24 cellular contexts compared by ENCODE assay signal in genomic region chr6:168599118-168599494, GRCh38.
"Had no signal": no experiment of that assay in that cellular context is flagged by ENCODE, and none has a peak within 500 bp of the region (broad histone marks: within the 10 kb centered on the region; RNA-seq: fewer than 3 reads in every experiment).

No MANE protein-coding gene starts in this region.

- H3K4me1 ChIP-seq: body of pancreas, gastrocnemius medialis, left lung, lower lobe of right lung, prostate gland had no signal

- H3K36me3 ChIP-seq: gastrocnemius medialis, left lung, lower lobe of right lung, ovary, prostate gland had no signal

- H3K27ac Mint-ChIP-seq: activated naive CD8-positive, alpha-beta T cell; natural killer cell treated with Interleukin-12 subunit alpha and Interleukin-12 subunit beta and Interleukin-15 and Interleukin-18, amount 100 ng/mL, for 72 hours had no signal

- H3K27ac ChIP-seq: body of pancreas, coronary artery, dorsolateral prefrontal cortex, gastrocnemius medialis, left lung, lower lobe of right lung, ovary, prostate gland, VCaP had no signal

- DNase-seq: activated CD4-positive, alpha-beta T cell treated with anti-CD3 and anti-CD28 coated beads for 48 hours; activated CD4-positive, alpha-beta T cell treated with anti-CD3 and anti-CD28 coated beads, Interleukin-2, amount 50 U/mL, for 48 hours; activated CD8-positive, alpha-beta memory T cell treated with anti-CD3 and anti-CD28 coated beads for 24 hours; activated effector memory CD4-positive, alpha-beta T cell treated with Interleukin-2 at 50 U/mL for 16 hours; activated naive CD4-positive, alpha-beta T cell treated with Interleukin-2 at 50 U/mL for 16 hours; anterior cingulate cortex; body of pancreas; dorsolateral prefrontal cortex; effector memory CD4-positive, alpha-beta T cell; gastrocnemius medialis; glutamatergic neuron; left lung; lower lobe of right lung; mesenchymal stem cell; ovary; retina; stimulated activated CD4-positive, alpha-beta T cell treated with anti-CD3 and anti-CD28 coated beads, Interleukin-15, amount 100 ng/mL, for 24 hours; stimulated activated CD4-positive, alpha-beta T cell treated with anti-CD3 and anti-CD28 coated beads, Interleukin-2, amount 100 ng/mL, for 24 hours; stimulated activated naive CD4-positive, alpha-beta T cell had no signal

- H3K27me3 ChIP-seq: body of pancreas, ovary had no signal

- H3K27me3 Mint-ChIP-seq: activated naive CD8-positive, alpha-beta T cell; natural killer cell treated with Interleukin-12 subunit alpha and Interleukin-12 subunit beta and Interleukin-15 and Interleukin-18, amount 100 ng/mL, for 72 hours had no signal

- H3K9me3 ChIP-seq: body of pancreas, gastrocnemius medialis, lower lobe of right lung, ovary, prostate gland had no signal

- H3K4me3 ChIP-seq: body of pancreas, coronary artery, dorsolateral prefrontal cortex, gastrocnemius medialis, left lung, lower lobe of right lung, ovary, prostate gland had no signal

- H3K4me3 Mint-ChIP-seq: activated naive CD8-positive, alpha-beta T cell; natural killer cell treated with Interleukin-12 subunit alpha and Interleukin-12 subunit beta and Interleukin-15 and Interleukin-18, amount 100 ng/mL, for 72 hours had no signal

- H3K36me3 Mint-ChIP-seq: activated naive CD8-positive, alpha-beta T cell; natural killer cell treated with Interleukin-12 subunit alpha and Interleukin-12 subunit beta and Interleukin-15 and Interleukin-18, amount 100 ng/mL, for 72 hours had no signal

- ATAC-seq: body of pancreas, gastrocnemius medialis, left lung had no signal
